In the genomic region with DNA sequence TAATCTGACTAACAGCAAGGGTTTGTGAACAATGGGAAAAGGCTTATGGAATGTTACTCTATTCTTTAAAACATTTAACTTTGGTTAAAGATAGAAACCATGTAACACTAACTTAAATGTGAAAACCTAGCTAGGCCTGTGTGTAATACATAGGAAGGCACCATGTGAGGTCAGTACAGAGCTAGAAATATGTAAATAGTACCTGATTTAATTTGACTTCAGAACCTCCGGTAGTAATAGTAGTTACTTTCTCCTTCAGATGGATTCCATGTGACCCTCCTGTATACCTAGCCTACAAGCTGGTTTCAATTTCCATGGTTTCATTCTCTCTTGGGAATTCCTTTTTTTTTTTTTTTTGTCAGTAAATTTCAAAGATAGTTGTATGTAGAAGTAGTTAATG, we compare ENCODE assay signal across 8 cellular contexts. TPM values are rescaled to one million over a fixed set of nuclear protein-coding genes. Genes with fewer than 3 reads are reported as not detected.
A peak's percentile ranks its signal among the peaks of the same experiment; 100 is the strongest.
DNase-seq lines count a peak whose midpoint lies in the region; TF ChIP-seq lines count a peak whose summit lies in the region.

No MANE protein-coding gene starts in this region.

- DNase-seq in GM03348 (ENCODE audit: low spot score) (peak; percentile 56), HCEC 1CT (peak; percentile 80), LHCN-M2 (ENCODE audit: low read depth) (peak; percentile 76), SJCRH30 (peak in 1 of 2 experiments; percentile 56), posterior cingulate gyrus (no peak)

- H3K9ac ChIP-seq in endocrine pancreas (ENCODE audit: control insufficient read depth, insufficient read depth, low read length) (peak overlapping the region; percentile 91), mucosa of stomach (ENCODE audit: low read length) (peak overlapping the region; percentile 98)

- peaks cover 31% of the 10 kb centered on the region for H3K36me3 ChIP-seq in SJCRH30
- no peaks in the 10 kb centered on the region for H3K36me3 ChIP-seq in endocrine pancreas (ENCODE audit: control insufficient read depth, insufficient read depth, low read length)
- no peaks in the 10 kb centered on the region for H3K36me3 ChIP-seq in mucosa of stomach (ENCODE audit: control insufficient read depth, insufficient read depth, low read length)

- H3K27me3 ChIP-seq in SJCRH30, result no peaks in the 10 kb centered on the region
- no peaks in the 10 kb centered on the region for H3K27me3 ChIP-seq in endocrine pancreas (ENCODE audit: control insufficient read depth, insufficient read depth, low read length)
- no peaks in the 10 kb centered on the region for H3K27me3 ChIP-seq in mucosa of stomach (ENCODE audit: control insufficient read depth, insufficient read depth, low read length)

- H3K4me1 ChIP-seq in SJCRH30, result 0 out of 2 replicates have a peak, but pooled peaks cover 9% of the 10 kb centered on the region
- H3K4me1 ChIP-seq in endocrine pancreas (ENCODE audit: control insufficient read depth, insufficient read depth, low read length), result peaks cover 16% of the 10 kb centered on the region
- peaks cover 13% of the 10 kb centered on the region for H3K4me1 ChIP-seq in mucosa of stomach (ENCODE audit: control insufficient read depth, insufficient read depth, low read length)

- 0 out of 2 replicates have a peak, but pooled peaks cover 4% of the 10 kb centered on the region for H3K9me3 ChIP-seq in SJCRH30 (replicated peaks)
- peaks cover 4% of the 10 kb centered on the region for H3K9me3 ChIP-seq in endocrine pancreas (ENCODE audit: control insufficient read depth, low read length)
- H3K9me3 ChIP-seq in mucosa of stomach (ENCODE audit: control insufficient read depth, low read length), result no peaks in the 10 kb centered on the region

- intact Hi-C loops in posterior cingulate gyrus (cut with DNase I), result loop anchor here (2.0 kb wide), 1 partner anchor 100 kb away; a partner anchor contains a TSS

- H3K4me3 ChIP-seq in SJCRH30 (peak overlapping the region; percentile 90), endocrine pancreas (ENCODE audit: control insufficient read depth, insufficient read depth, low read length) (peak overlapping the region; percentile 97), mucosa of stomach (ENCODE audit: low read length) (peak overlapping the region; percentile 99)

- peak; percentile 73 for TF ChIP-seq CTCF in 22Rv1 (IDR thresholded peaks at IDR 0.05)

- H3K27ac ChIP-seq in 22Rv1 (peak overlapping the region; percentile 87), SJCRH30 (peak overlapping the region; percentile 79; the same call in 1 of the 2 replicates)

RNA-seq across cellular contexts. Expression of a gene that starts 1.3 kb away (rescaled TPM):
- 13.3 and 17.4 TPM in 2 replicates for total RNA-seq in LHCN-M2 (2014; rRNA removed)
- polyA plus RNA-seq in LHCN-M2 (2012), result 5.9 TPM
- 49.6 and 57.2 TPM in 2 replicates for total RNA-seq in SJCRH30 (2014; rRNA removed; shearing (Covaris generic))

Comparison
In these comparisons a context has a peak if more than half of its experiments do, and no peak if none do; other contexts are left out.
1. DNase-seq: peak in GM03348 (single experiment), HCEC 1CT (single experiment) and LHCN-M2 (single experiment); none in posterior cingulate gyrus (0 of 10).
2. Peak in every context shown above with its lines, with median percentiles within 50 percentile points of each other: H3K4me3 ChIP-seq.